In the genomic region with DNA sequence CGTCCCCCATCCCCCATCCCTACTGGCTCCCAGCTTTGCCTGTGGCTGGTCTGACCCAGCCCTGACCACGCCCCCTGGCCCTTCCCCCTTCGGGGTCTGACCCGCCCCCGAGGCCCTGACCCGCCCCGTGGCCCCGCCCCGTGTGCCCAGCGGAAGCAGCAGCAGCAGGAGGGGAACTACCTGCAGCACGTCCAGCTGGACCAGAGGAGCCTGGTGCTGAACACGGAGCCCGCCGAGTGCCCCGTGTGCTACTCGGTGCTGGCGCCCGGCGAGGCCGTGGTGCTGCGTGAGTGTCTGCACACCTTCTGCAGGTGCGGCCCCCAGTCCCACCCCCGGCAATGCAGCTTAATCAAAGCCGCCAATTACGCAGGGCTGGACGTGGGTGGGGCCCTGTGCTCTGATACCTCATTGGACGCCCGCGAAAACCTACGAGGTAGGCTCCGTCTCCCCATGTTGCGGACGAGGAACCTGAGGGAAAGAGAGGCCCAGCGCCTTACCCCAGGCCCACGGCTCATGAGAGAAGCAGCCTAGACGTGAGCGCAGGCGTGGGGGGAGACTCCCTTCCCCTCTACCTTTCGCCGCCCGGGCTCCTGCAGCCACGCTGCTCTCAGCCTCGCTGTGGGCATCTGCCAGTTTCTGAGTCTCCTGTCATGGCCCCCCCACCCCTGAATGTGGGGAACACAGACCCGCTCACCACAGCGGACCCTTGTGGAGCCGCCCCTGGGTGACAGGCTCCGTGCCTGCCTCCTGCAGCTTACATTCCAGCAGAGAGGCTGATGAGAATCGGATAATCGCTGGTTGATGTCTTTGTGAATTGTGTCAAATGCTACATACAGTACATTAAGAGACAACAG, we compare ENCODE assay signal across 2 cellular contexts.
TF ChIP-seq lines count a peak whose summit lies in the region.

No MANE protein-coding gene starts in this region.

TF ChIP-seq in IMR-90, 13 proteins besides CTCF, POLR2A, EP300 and RAD21:
- TF ChIP-seq RFX5 (IDR thresholded peaks at IDR 0.05; ENCODE audit: low read depth, low read length) (no peak), ELK1 (IDR thresholded peaks at IDR 0.05; ENCODE audit: borderline replicate concordance, low read depth, low read length) (no peak), BHLHE40 (IDR thresholded peaks at IDR 0.05; ENCODE audit: low read depth, low read length) (no peak), MXI1 (IDR thresholded peaks at IDR 0.05; ENCODE audit: borderline replicate concordance, low read depth, low read length) (no peak), USF2 (IDR thresholded peaks at IDR 0.05; ENCODE audit: low read depth, low read length) (no peak), FOS (IDR thresholded peaks at IDR 0.05; ENCODE audit: low read depth, low read length) (no peak), CHD1 (IDR thresholded peaks at IDR 0.05; ENCODE audit: low read depth, low read length) (no peak), CEBPB (IDR thresholded peaks at IDR 0.05; ENCODE audit: low read depth, low read length) (no peak), MAZ (IDR thresholded peaks at IDR 0.05; ENCODE audit: borderline replicate concordance, low read depth, low read length) (no peak), RCOR1 (IDR thresholded peaks at IDR 0.05; ENCODE audit: insufficient replicate concordance, low read length) (no peak), MAFK (IDR thresholded peaks at IDR 0.05; ENCODE audit: low read depth, low read length) (no peak), NFE2L2 (IDR thresholded peaks at IDR 0.05; ENCODE audit: low read depth, low read length) (no peak)
TF ChIP-seq in IMR-90: peak in this region for 0.

TF ChIP-seq in WTC11, 78 proteins besides CTCF, POLR2A, EP300 and RAD21:
- TF ChIP-seq ZNF219 (CRISPR knock-in tag; IDR thresholded peaks at IDR 0.05; ENCODE audit: borderline replicate concordance) (no peak), FOXP1 (CRISPR knock-in tag; IDR thresholded peaks at IDR 0.05; ENCODE audit: borderline replicate concordance) (peak; percentile 41; the same call in 1 of the 2 replicates)
TF ChIP-seq in WTC11: peak in this region for 1.
